Comparison of ENCODE assay signal across 15 cellular contexts in genomic region chr20:59816146-59816743, GRCh38.
"Had no signal": no experiment of that assay in that cellular context is flagged by ENCODE, and none has a peak within 500 bp of the region (broad histone marks: within the 10 kb centered on the region; RNA-seq: fewer than 3 reads in every experiment).

No MANE protein-coding gene starts in this region.

- H3K4me2 ChIP-seq: hepatocyte, neural progenitor cell, smooth muscle cell had no signal

- H3K9ac ChIP-seq: neural progenitor cell had no signal

- H2AFZ ChIP-seq: hepatocyte, neural progenitor cell had no signal

- H3K36me3 Mint-ChIP-seq: natural killer cell treated with Interleukin-12 subunit alpha and Interleukin-12 subunit beta and Interleukin-15 and Interleukin-18, amount 100 ng/mL, for 72 hours; neural progenitor cell had no signal

- H3K27ac ChIP-seq: hepatocyte, neural progenitor cell, pancreas had no signal

- H3K27ac Mint-ChIP-seq: dendritic cell treated with granulocyte-macrophage colony-stimulating factor and Interleukin-4, amounts not matched to agents 40 ng/mL and 50 ng/mL, for 4 days; natural killer cell treated with Interleukin-12 subunit alpha and Interleukin-12 subunit beta and Interleukin-15 and Interleukin-18, amount 100 ng/mL, for 72 hours; neural progenitor cell; progenitor cell of endocrine pancreas had no signal

- H3K27me3 ChIP-seq: hepatocyte, neural progenitor cell, pancreas had no signal

- H3K79me2 ChIP-seq: hepatocyte had no signal

- H3K27me3 Mint-ChIP-seq: dendritic cell treated with granulocyte-macrophage colony-stimulating factor and Interleukin-4, amounts not matched to agents 40 ng/mL and 50 ng/mL, for 4 days had no signal

- H3K4me1 ChIP-seq: neural progenitor cell, pancreas had no signal

- H3K4me3 Mint-ChIP-seq: dendritic cell treated with granulocyte-macrophage colony-stimulating factor and Interleukin-4, amounts not matched to agents 40 ng/mL and 50 ng/mL, for 4 days; natural killer cell treated with Interleukin-12 subunit alpha and Interleukin-12 subunit beta and Interleukin-15 and Interleukin-18, amount 100 ng/mL, for 72 hours; neural progenitor cell had no signal

- DNase-seq: erythroblast; foreskin melanocyte; kidney glomerular epithelial cell; nucleus accumbens; pancreas; right cardiac atrium; stimulated activated CD4-positive, alpha-beta T cell treated with anti-CD3 and anti-CD28 coated beads, Interleukin-2, amount 100 ng/mL, for 48 hours; stimulated activated naive CD4-positive, alpha-beta T cell treated with Interleukin-2 at 50 U/mL for 16 hours; trophoblast cell had no signal

- H3K9me3 Mint-ChIP-seq: dendritic cell treated with granulocyte-macrophage colony-stimulating factor and Interleukin-4, amounts not matched to agents 40 ng/mL and 50 ng/mL, for 4 days; natural killer cell treated with Interleukin-12 subunit alpha and Interleukin-12 subunit beta and Interleukin-15 and Interleukin-18, amount 100 ng/mL, for 72 hours; neural progenitor cell had no signal

- H3K9me3 ChIP-seq: pancreas had no signal
